8 cellular contexts compared by ENCODE assay signal in the genomic region with DNA sequence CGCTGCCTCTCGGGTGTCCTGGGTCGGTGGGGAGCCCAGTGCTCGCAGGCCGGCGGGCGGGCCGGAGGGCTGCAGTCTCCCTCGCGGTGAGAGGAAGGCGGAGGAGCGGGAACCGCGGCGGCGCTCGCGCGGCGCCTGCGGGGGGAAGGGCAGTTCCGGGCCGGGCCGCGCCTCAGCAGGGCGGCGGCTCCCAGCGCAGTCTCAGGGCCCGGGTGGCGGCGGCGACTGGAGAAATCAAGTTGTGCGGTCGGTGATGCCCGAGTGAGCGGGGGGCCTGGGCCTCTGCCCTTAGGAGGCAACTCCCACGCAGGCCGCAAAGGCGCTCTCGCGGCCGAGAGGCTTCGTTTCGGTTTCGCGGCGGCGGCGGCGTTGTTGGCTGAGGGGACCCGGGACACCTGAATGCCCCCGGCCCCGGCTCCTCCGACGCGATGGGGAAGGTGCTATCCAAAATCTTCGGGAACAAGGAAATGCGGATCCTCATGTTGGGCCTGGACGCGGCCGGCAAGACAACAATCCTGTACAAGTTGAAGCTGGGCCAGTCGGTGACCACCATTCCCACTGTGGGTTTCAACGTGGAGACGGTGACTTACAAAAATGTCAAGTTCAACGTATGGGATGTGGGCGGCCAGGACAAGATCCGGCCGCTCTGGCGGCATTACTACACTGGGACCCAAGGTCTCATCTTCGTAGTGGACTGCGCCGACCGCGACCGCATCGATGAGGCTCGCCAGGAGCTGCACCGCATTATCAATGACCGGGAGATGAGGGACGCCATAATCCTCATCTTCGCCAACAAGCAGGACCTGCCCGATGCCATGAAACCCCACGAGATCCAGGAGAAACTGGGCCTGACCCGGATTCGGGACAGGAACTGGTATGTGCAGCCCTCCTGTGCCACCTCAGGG. TPM values are rescaled to one million over a fixed set of nuclear protein-coding genes. Genes with fewer than 3 reads are reported as not detected.
A peak's percentile ranks its signal among the peaks of the same experiment; 100 is the strongest.
DNase-seq lines count a peak whose midpoint lies in the region; ATAC-seq and TF ChIP-seq lines count a peak whose summit lies in the region.

No MANE protein-coding gene starts in this region.

- peak; percentile 31 for ATAC-seq in GM18868 (IDR thresholded peaks at IDR 0.05; ENCODE audit: unreplicated experiment)
- peak; percentile 36 for ATAC-seq in HG03103 (IDR thresholded peaks at IDR 0.05; ENCODE audit: low read depth, unreplicated experiment)
- peak; percentile 52 for ATAC-seq in RWPE2 (ENCODE audit: low read depth)

- intact Hi-C loops in left ventricle myocardium inferior (cut with micrococcal nuclease) (no loop called here), sigmoid colon (cut with DNase I) (loop anchor here (2.0 to 5.0 kb wide), 4 partner anchors 107 to 419 kb away; a partner anchor contains a TSS)

- H3K4me1 ChIP-seq in RWPE2 (ENCODE audit: insufficient read depth, poor library complexity, severe bottlenecking) (peaks cover 31% of the 10 kb centered on the region), left ventricle myocardium inferior (peaks cover 69% of the 10 kb centered on the region), sigmoid colon (peaks cover 0 to 51% (median 50%) of the 10 kb centered on the region in 4 donors)

- CTCF ChIA-PET in AG04449 (lab: Yijun Ruan, JAX), result interaction anchor here (0.7 to 1.8 kb wide), 6 partner anchors 28 to 213 kb away, joined by 3 to 7 read pairs (median 4); no protein-coding TSS in a partner anchor

- TF ChIP-seq POLR2A in sigmoid colon (IDR thresholded peaks at IDR 0.05), result no peak

- TF ChIP-seq CTCF in AG04449 (IDR thresholded peaks at IDR 0.05; ENCODE audit: insufficient read depth, low read length, missing control alignments) (no peak), RWPE2 (IDR thresholded peaks at IDR 0.05; ENCODE audit: poor library complexity, severe bottlenecking) (no peak), left ventricle myocardium inferior (IDR thresholded peaks at IDR 0.05; ENCODE audit: borderline replicate concordance) (no peak), sigmoid colon (IDR thresholded peaks at IDR 0.05) (no peak)

- H3K9me3 ChIP-seq in RWPE2 (ENCODE audit: severe bottlenecking) (no peaks in the 10 kb centered on the region), left ventricle myocardium inferior (replicated peaks) (no peaks in the 10 kb centered on the region), sigmoid colon (no peaks in the 10 kb centered on the region)

- H3K27ac Mint-ChIP-seq in activated naive CD4-positive, alpha-beta T cell treated with anti-CD3 and anti-CD28 coated beads, Interleukin-2, amount 50 U/mL, for 24 hours, result peak overlapping the region; percentile 100

- peaks cover 43% of the 10 kb centered on the region for H3K36me3 Mint-ChIP-seq in activated naive CD4-positive, alpha-beta T cell treated with anti-CD3 and anti-CD28 coated beads, Interleukin-2, amount 50 U/mL, for 24 hours

- H3K27me3 Mint-ChIP-seq in activated naive CD4-positive, alpha-beta T cell treated with anti-CD3 and anti-CD28 coated beads, Interleukin-2, amount 50 U/mL, for 24 hours, result no peaks in the 10 kb centered on the region

- no peaks in the 10 kb centered on the region for H3K9me3 Mint-ChIP-seq in activated naive CD4-positive, alpha-beta T cell treated with anti-CD3 and anti-CD28 coated beads, Interleukin-2, amount 50 U/mL, for 24 hours

- H3K36me3 ChIP-seq in RWPE2 (ENCODE audit: low read depth), result peaks cover 51% of the 10 kb centered on the region
- peaks cover 14% of the 10 kb centered on the region for H3K36me3 ChIP-seq in left ventricle myocardium inferior
- peaks cover 0 to 8% (median 0%) of the 10 kb centered on the region in 4 donors for H3K36me3 ChIP-seq in sigmoid colon

- H3K27ac ChIP-seq in RWPE2 (ENCODE audit: poor library complexity, severe bottlenecking) (peak overlapping the region; percentile 88), left ventricle myocardium inferior (replicated peaks) (peak overlapping the region; percentile 100), sigmoid colon (peak overlapping the region; percentile 91 to 100 (median 99))

- 0% methylated on average over 85 of the region's 85 CpGs for WGBS in sigmoid colon, 2 donors

- no peak for TF ChIP-seq EP300 in sigmoid colon (IDR thresholded peaks at IDR 0.05)

- POLR2A ChIA-PET in AG04449 (lab: Yijun Ruan, JAX), result interaction anchor here (0.5 to 2.6 kb wide), 4 partner anchors 20 to 145 kb away, joined by 3 to 17 read pairs (median 4); no protein-coding TSS in a partner anchor

- H3K4me1 Mint-ChIP-seq in activated naive CD4-positive, alpha-beta T cell treated with anti-CD3 and anti-CD28 coated beads, Interleukin-2, amount 50 U/mL, for 24 hours, result peaks cover 36% of the 10 kb centered on the region

- peak overlapping the region; percentile 96 for H3K4me3 Mint-ChIP-seq in activated naive CD4-positive, alpha-beta T cell treated with anti-CD3 and anti-CD28 coated beads, Interleukin-2, amount 50 U/mL, for 24 hours

- no peak for DNase-seq in AG04449 (ENCODE audit: low read depth, low spot score)
- peak; percentile 74 for DNase-seq in RWPE2 (ENCODE audit: low spot score)
- DNase-seq in left ventricle myocardium inferior, result peak; percentile 52
- DNase-seq in sigmoid colon, result peak; percentile 84
- DNase-seq in DMS114 treated with DMSO at 0.1 percent for 48 hours (lab: John Stamatoyannopoulos, UW; ENCODE audit: unreplicated experiment), result no peak

- H3K4me3 ChIP-seq in AG04449 (ENCODE audit: low read depth, low read length), result peak overlapping the region; percentile 80
- peak overlapping the region; percentile 81 for H3K4me3 ChIP-seq in RWPE2 (ENCODE audit: severe bottlenecking)
- peak overlapping the region; percentile 96 for H3K4me3 ChIP-seq in left ventricle myocardium inferior
- peak overlapping the region; percentile 60 to 96 (median 88) for H3K4me3 ChIP-seq in sigmoid colon

- H3K27me3 ChIP-seq in RWPE2 (ENCODE audit: insufficient read depth, poor library complexity, severe bottlenecking), result no peaks in the 10 kb centered on the region
- no peaks in the 10 kb centered on the region for H3K27me3 ChIP-seq in left ventricle myocardium inferior (ENCODE audit: low read depth)
- no peaks in the 10 kb centered on the region for H3K27me3 ChIP-seq in sigmoid colon

RNA-seq across cellular contexts. Expression of a gene that starts 0.7 kb away (rescaled TPM):
- total RNA-seq in left ventricle myocardium inferior, result 24.4 TPM
- 10 to 100 TPM; 33.8 to 45.6 (median 39.4) TPM for total RNA-seq in sigmoid colon
- 100 to 1,000 TPM in 1 of 3 donors, 10 to 100 TPM in 2; 81.9 to 117 (median 90.7) TPM for polyA plus RNA-seq in sigmoid colon

RNA-seq across cellular contexts. Expression of a gene that starts 41.0 kb away (rescaled TPM):
- total RNA-seq in left ventricle myocardium inferior (52.7 TPM), sigmoid colon (100 to 1,000 TPM in 1 of 4 donors, 10 to 100 TPM in 3; 73.7 to 121 (median 79.0) TPM)
- polyA plus RNA-seq in sigmoid colon, result 10 to 100 TPM; 18.0 to 25.0 (median 21.6) TPM

Comparison
In these comparisons a context has a peak if more than half of its experiments do, and no peak if none do; other contexts are left out.
1. DNase-seq: peak in RWPE2 (single experiment), left ventricle myocardium inferior (single experiment) and sigmoid colon (single experiment); none in AG04449 (single experiment) and DMS114 treated with DMSO at 0.1 percent for 48 hours (single experiment).
2. Peak in every context shown above with its lines, with median percentiles within 50 percentile points of each other: H3K4me3 ChIP-seq, ATAC-seq and H3K27ac ChIP-seq.